8 cellular contexts compared by ENCODE assay signal in the genomic region with DNA sequence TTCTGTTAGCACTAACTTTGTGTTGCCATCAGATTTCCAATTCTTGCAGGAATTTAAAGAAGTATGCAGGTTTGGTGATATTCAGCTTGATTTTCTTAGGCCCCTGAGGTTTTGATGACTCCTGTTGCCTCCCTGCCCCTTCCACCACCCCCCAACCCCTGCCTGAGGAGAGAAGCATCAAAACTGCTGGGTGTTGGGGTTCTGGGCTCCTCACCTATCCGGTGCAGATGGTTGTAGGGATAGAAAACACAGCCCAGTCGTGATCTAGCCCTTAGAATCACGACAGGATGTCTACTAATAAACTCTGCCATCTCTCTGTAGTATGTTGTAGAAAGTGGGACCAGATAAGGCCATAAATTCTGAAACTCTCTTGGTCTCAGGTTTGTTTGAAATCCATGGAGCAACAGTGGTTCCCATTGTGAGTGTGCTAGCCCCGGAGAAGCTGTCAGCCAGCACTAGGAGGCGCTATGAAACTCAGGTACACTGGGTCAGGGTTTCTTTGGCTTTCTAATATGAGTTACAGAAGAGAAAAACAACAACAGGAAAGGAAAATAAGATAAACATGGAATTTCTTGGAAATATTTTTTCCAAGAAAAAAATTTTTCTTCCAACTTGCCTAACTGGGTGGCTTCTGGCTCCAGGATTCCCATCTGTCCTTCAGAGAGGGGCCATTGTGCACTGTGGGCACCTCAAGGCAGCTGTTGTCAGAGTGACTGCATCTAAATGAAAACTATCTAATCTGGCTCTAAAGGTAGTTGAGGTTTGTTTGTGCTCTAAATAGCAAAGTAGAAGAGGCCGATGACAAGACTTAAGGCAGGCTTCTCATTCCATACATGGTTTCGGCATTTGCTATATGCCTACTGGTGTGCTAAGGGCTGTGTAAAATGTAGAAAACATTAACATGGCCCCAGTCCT. TPM values are rescaled to one million over a fixed set of nuclear protein-coding genes. Genes with fewer than 3 reads are reported as not detected.
DNase-seq lines count a peak whose midpoint lies in the region; ATAC-seq, FAIRE-seq and TF ChIP-seq lines count a peak whose summit lies in the region.

No MANE protein-coding gene starts in this region.

- H2AFZ ChIP-seq in MM.1S (ENCODE audit: low read length) (no peak overlapping the region), endothelial cell of umbilical vein (ENCODE audit: low read depth, low read length) (no peak overlapping the region)

- POLR2A ChIA-PET in endothelial cell of umbilical vein (lab: Charles Lee): no interaction called here

- dilution Hi-C loops in endothelial cell of umbilical vein (cut with MboI; ENCODE audit: extremely low pct_ligation_motif_present, low sequenced_read_pairs): no loop called here

- no TSS peak for BruUV-seq in endothelial cell of umbilical vein (replicated peaks; lab: Mats Ljungman, UMichigan)

- H3K9ac ChIP-seq in MM.1S (ENCODE audit: low read length) (no peak overlapping the region), endothelial cell of umbilical vein (replicated peaks; ENCODE audit: extremely low read depth, insufficient read depth, low read length) (no peak overlapping the region)

- H3K9me2 ChIP-seq in MM.1S (replicated peaks; ENCODE audit: insufficient read depth, low read length): no peaks in the 10 kb centered on the region

- H3K9me3 ChIP-seq in MM.1S (replicated peaks; ENCODE audit: insufficient read depth, low read length) (no peaks in the 10 kb centered on the region), endothelial cell of umbilical vein (replicated peaks; ENCODE audit: control insufficient read depth, insufficient read depth, low read length) (no peaks in the 10 kb centered on the region), pancreas (no peaks in the 10 kb centered on the region)

- H3K36me3 ChIP-seq in MM.1S (replicated peaks; ENCODE audit: insufficient read depth, low read length): peaks cover 11% of the 10 kb centered on the region; the same call in 1 of the 2 replicates
- H3K36me3 ChIP-seq in endothelial cell of umbilical vein (ENCODE audit: control insufficient read depth in 2 of 2, extremely low read depth in 1 of 2, insufficient read depth in 2 of 2, low read length in 2 of 2): peaks cover 17 to 29% of the 10 kb centered on the region in 2 experiments
- peaks cover 0 to 49% (median 37%) of the 10 kb centered on the region in 3 donors for H3K36me3 ChIP-seq in pancreas

- H3K79me2 ChIP-seq in MM.1S (ENCODE audit: low read length) (no peaks in the 10 kb centered on the region), endothelial cell of umbilical vein (ENCODE audit: control insufficient read depth, insufficient read depth, low read length) (no peaks in the 10 kb centered on the region)

- H3K27ac ChIP-seq in MM.1S (ENCODE audit: low read length): no peak overlapping the region
- H3K27ac ChIP-seq in endothelial cell of umbilical vein (ENCODE audit: insufficient read depth, low read depth, low read length): peak overlapping the region; percentile 64
- H3K27ac ChIP-seq in pancreas: no peak overlapping the region

- H3F3A ChIP-seq in MM.1S (ENCODE audit: insufficient read depth, low read length): peaks cover 5% of the 10 kb centered on the region; the same call in 1 of the 2 replicates

- H3K27me3 ChIP-seq in MM.1S (replicated peaks; ENCODE audit: insufficient read depth, low read length): no peaks in the 10 kb centered on the region
- H3K27me3 ChIP-seq in endothelial cell of umbilical vein (ENCODE audit: control insufficient read depth in 2 of 2, insufficient read depth in 2 of 2, low read length in 2 of 2): no peaks in the 10 kb centered on the region
- no peaks in the 10 kb centered on the region for H3K27me3 ChIP-seq in pancreas

- H3K4me2 ChIP-seq in MM.1S (ENCODE audit: low read depth, low read length) (no peak overlapping the region), endothelial cell of umbilical vein (ENCODE audit: insufficient read depth, low read length) (no peak overlapping the region)

- H3K4me3 ChIP-seq in MM.1S (ENCODE audit: low read length) (no peak overlapping the region), endothelial cell of umbilical vein (replicated peaks in 1 of 3; ENCODE audit: insufficient read depth in 1 of 3, low read depth in 1 of 3, low read length in 3 of 3) (no peak overlapping the region), pancreas (no peak overlapping the region)

- TF ChIP-seq CTCF in MM.1S (IDR thresholded peaks at IDR 0.05; ENCODE audit: low read length) (peak; percentile 83), endothelial cell of umbilical vein (IDR thresholded peaks at IDR 0.05; ENCODE audit: extremely low read depth in 1 of 2, insufficient read depth in 1 of 2, low read depth in 1 of 2, low read length in 2 of 2) (peak; percentile 46 to 55), pancreas (IDR thresholded peaks at IDR 0.05) (peak in 3 of 4 donors; percentile 18 to 37 (median 30))

- FAIRE-seq in G401.6 (lab: Jason Lieb, UNC) (peak; percentile 39), endothelial cell of umbilical vein (lab: Jason Lieb, UNC) (peak; percentile 15), pancreas (lab: Jason Lieb, UNC) (no peak)

- CTCF ChIA-PET in endothelial cell of umbilical vein (lab: Charles Lee): interaction anchor here (0.6 to 2.3 kb wide), 13 partner anchors 8 to 247 kb away, joined by 3 to 11 read pairs (median 3); a partner anchor contains a TSS

- intact Hi-C loops in endothelial cell of umbilical vein (cut with micrococcal nuclease): no loop called here
- intact Hi-C loops in pancreas (cut with DNase I): no loop called here

- H4K20me1 ChIP-seq in MM.1S (ENCODE audit: insufficient read depth, low read length): no peaks in the 10 kb centered on the region
- H4K20me1 ChIP-seq in endothelial cell of umbilical vein (replicated peaks; ENCODE audit: control insufficient read depth, extremely low read depth, insufficient read depth, low read length): no peaks in the 10 kb centered on the region

- 68 to 69% methylated on average over 7 of the region's 7 CpGs for WGBS in pancreas, 2 donors

- ATAC-seq in pancreas: peak; percentile 51 to 84 (median 66)
- no peak for ATAC-seq in GM19351 (IDR thresholded peaks at IDR 0.05; ENCODE audit: unreplicated experiment)
- ATAC-seq in GM18858 (IDR thresholded peaks at IDR 0.05; ENCODE audit: unreplicated experiment): no peak
- ATAC-seq in HG03565 (IDR thresholded peaks at IDR 0.05; ENCODE audit: unreplicated experiment): no peak

- TF ChIP-seq POLR2A in endothelial cell of umbilical vein (IDR thresholded peaks at IDR 0.05; ENCODE audit: low read depth, low read length): no peak

- peak; percentile 29 for DNase-seq in MM.1S
- DNase-seq in endothelial cell of umbilical vein (ENCODE audit: low read depth, low spot score): peak; percentile 25
- DNase-seq in pancreas: peak in 1 of 6 donors; percentile 38
- no peak for DNase-seq in SHP77 treated with DMSO at 0.1 percent for 48 hours (lab: John Stamatoyannopoulos, UW)

- H3K9me1 ChIP-seq in endothelial cell of umbilical vein (replicated peaks; ENCODE audit: control insufficient read depth, extremely low read depth, insufficient read depth, low read length): no peaks in the 10 kb centered on the region

- H3K4me1 ChIP-seq in MM.1S (ENCODE audit: low read length) (no peaks in the 10 kb centered on the region), endothelial cell of umbilical vein (ENCODE audit: control insufficient read depth, extremely low read depth, insufficient read depth, low read length) (peaks cover 28% of the 10 kb centered on the region), pancreas (no peaks in the 10 kb centered on the region)

TF ChIP-seq in endothelial cell of umbilical vein, 7 proteins besides CTCF, POLR2A, EP300 and RAD21:
- TF ChIP-seq EZH2 (IDR thresholded peaks at IDR 0.05; ENCODE audit: borderline replicate concordance, low read depth, low read length, severe bottlenecking) (no peak), JUN (IDR thresholded peaks at IDR 0.05; ENCODE audit: borderline replicate concordance, insufficient read depth, insufficient read length, low read depth) (no peak), MYC (IDR thresholded peaks at IDR 0.05; ENCODE audit: low read depth, low read length) (no peak), FOS (IDR thresholded peaks at IDR 0.05; ENCODE audit: borderline replicate concordance, insufficient read depth, low read length) (no peak), GATA2 (IDR thresholded peaks at IDR 0.05; ENCODE audit: insufficient read depth, insufficient read length, low read depth, low read length) (no peak), POLR2AphosphoS5 (IDR thresholded peaks at IDR 0.05; ENCODE audit: insufficient read depth, low read depth, low read length) (no peak)
- TF ChIP-seq, protein P1, sequence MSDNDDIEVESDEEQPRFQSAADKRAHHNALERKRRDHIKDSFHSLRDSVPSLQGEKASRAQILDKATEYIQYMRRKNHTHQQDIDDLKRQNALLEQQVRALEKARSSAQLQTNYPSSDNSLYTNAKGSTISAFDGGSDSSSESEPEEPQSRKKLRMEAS (IDR thresholded peaks at IDR 0.05; ENCODE audit: insufficient read depth, insufficient read length): no peak

RNA-seq across cellular contexts. Expression of a gene that starts 8.7 kb away (rescaled TPM):
- total RNA-seq in endothelial cell of umbilical vein: 220 and 260 TPM in 2 replicates
- polyA plus RNA-seq in endothelial cell of umbilical vein: 304 and 330 TPM in 2 replicates
- 356 and 439 TPM in 2 replicates for polyA plus RNA-seq in endothelial cell of umbilical vein (2011; cell fraction: cytosol; rRNA removed)
- 128 and 211 TPM in 2 replicates for polyA plus RNA-seq in endothelial cell of umbilical vein (2011; cell fraction: nucleus; rRNA removed)
- polyA plus RNA-seq in endothelial cell of umbilical vein (2012): 324 and 416 TPM in 2 replicates
- polyA minus RNA-seq in endothelial cell of umbilical vein: 113 and 123 TPM in 2 replicates
- 72.4 TPM for polyA minus RNA-seq in endothelial cell of umbilical vein (2011; cell fraction: cytosol; rRNA and poly(A)+ RNA removed)
- 57.2 and 58.1 TPM in 2 replicates for polyA minus RNA-seq in endothelial cell of umbilical vein (2011; cell fraction: nucleus; rRNA and poly(A)+ RNA removed)
- total RNA-seq in pancreas: 10 to 100 TPM; 42.7 to 78.6 (median 53.1) TPM
- 100 to 1,000 TPM; 155 to 198 TPM for polyA plus RNA-seq in pancreas

Comparison
In these comparisons a context has a peak if more than half of its experiments do, and no peak if none do; other contexts are left out.
1. CTCF ChIP-seq: peak in every context shown above with its lines; median percentile 83 in MM.1S; 50 in endothelial cell of umbilical vein; 30 in pancreas.
2. ATAC-seq: peak in pancreas (4 of 4); none in GM19351 (single experiment), GM18858 (single experiment) and HG03565 (single experiment).